22 cellular contexts compared by ENCODE assay signal in genomic region chr1:231206856-231207255, GRCh38. TPM values are rescaled to one million over a fixed set of nuclear protein-coding genes. Genes with fewer than 3 reads are reported as not detected.
DNase-seq lines count a peak whose midpoint lies in the region; ATAC-seq and TF ChIP-seq lines count a peak whose summit lies in the region.
"Had no signal": no experiment of that assay in that cellular context is flagged by ENCODE, and none has a peak within 500 bp of the region (broad histone marks: within the 10 kb centered on the region; RNA-seq: fewer than 3 reads in every experiment).

No MANE protein-coding gene starts in this region.

- H2AFZ ChIP-seq in neural progenitor cell (replicated peaks) = no peak overlapping the region

- H3K27me3 Mint-ChIP-seq in neural progenitor cell (ENCODE audit: insufficient read depth, low read depth) = peaks cover 9% of the 10 kb centered on the region
- peaks cover 0 to 9% (median 3%) of the 10 kb centered on the region in 5 donors for H3K27me3 Mint-ChIP-seq in naive thymus-derived CD8-positive, alpha-beta T cell
- H3K27me3 Mint-ChIP-seq: activated naive CD8-positive, alpha-beta T cell treated with anti-CD3 and anti-CD28 coated beads, Interleukin-2, amount 50 U/mL, for 24 hours had no signal

- no peaks in the 10 kb centered on the region for H3K36me3 Mint-ChIP-seq in neural progenitor cell
- H3K36me3 Mint-ChIP-seq in naive thymus-derived CD8-positive, alpha-beta T cell = no peaks in the 10 kb centered on the region
- H3K36me3 Mint-ChIP-seq: stimulated activated naive B cell treated with anti-CD40 and anti-IgM and Interleukin-4, amounts not matched to agents 10 μg/mL and 1 μg/mL and 100 μg/mL, for 72 hours had no signal

- POLR2A ChIA-PET in naive thymus-derived CD8-positive, alpha-beta T cell (lab: Charles Lee) = no interaction called here

- H3K36me3 ChIP-seq in neural progenitor cell = no peaks in the 10 kb centered on the region
- H3K36me3 ChIP-seq: transverse colon had no signal

- no peak for ATAC-seq in naive thymus-derived CD8-positive, alpha-beta T cell
- ATAC-seq: activated naive CD8-positive, alpha-beta T cell treated with anti-CD3 and anti-CD28 coated beads, Interleukin-2, amount 50 U/mL, for 24 hours; stimulated activated naive B cell treated with anti-CD40 and anti-IgM and Interleukin-4, amounts not matched to agents 10 μg/mL and 1 μg/mL and 100 μg/mL, for 72 hours had no signal

- H3F3A ChIP-seq in neural progenitor cell (ENCODE audit: low read depth) = no peaks in the 10 kb centered on the region

- TF ChIP-seq CTCF in NB4 (IDR thresholded peaks at IDR 0.05; ENCODE audit: low read depth, low read length) = no peak
- TF ChIP-seq CTCF in choroid plexus epithelial cell (conservative IDR thresholded peaks at IDR 0.05; ENCODE audit: low read depth, low read length) = peak; percentile 38
- TF ChIP-seq CTCF in neural progenitor cell (IDR thresholded peaks at IDR 0.05) = peak; percentile 33

- no peak overlapping the region for H3K4me3 Mint-ChIP-seq in neural progenitor cell
- no peak overlapping the region for H3K4me3 Mint-ChIP-seq in naive thymus-derived CD8-positive, alpha-beta T cell
- H3K4me3 Mint-ChIP-seq: activated naive CD8-positive, alpha-beta T cell treated with anti-CD3 and anti-CD28 coated beads, Interleukin-2, amount 50 U/mL, for 24 hours; stimulated activated naive B cell treated with anti-CD40 and anti-IgM and Interleukin-4, amounts not matched to agents 10 μg/mL and 1 μg/mL and 100 μg/mL, for 72 hours had no signal

- no peak for TF ChIP-seq POLR2A in NB4 (IDR thresholded peaks at IDR 0.05; ENCODE audit: extremely low read depth, insufficient read length)

- DNase-seq in Daoy (ENCODE audit: low read depth) (peak; percentile 32), NB4 (ENCODE audit: low read depth) (peak; percentile 17), choroid plexus epithelial cell (ENCODE audit: low read depth) (peak; percentile 33), neural progenitor cell (ENCODE audit: low spot score) (peak; percentile 47), NCI-H128 (lab: John Stamatoyannopoulos, UW; ENCODE audit: unreplicated experiment) (no peak), HK-2 (ENCODE audit: unreplicated experiment) (no peak)
- DNase-seq in naive thymus-derived CD8-positive, alpha-beta T cell = no peak
- DNase-seq: activated CD4-positive, alpha-beta T cell treated with anti-CD3 and anti-CD28 coated beads, Interleukin-2, amount 50 U/mL, for 4 hours; activated naive CD8-positive, alpha-beta T cell treated with anti-CD3 and anti-CD28 coated beads, Interleukin-2, amount 50 U/mL, for 24 hours; activated T-cell treated with anti-CD3 and anti-CD28 coated beads, Interleukin-2, amount 50 U/mL, for 48 hours; cerebellar nuclear complex; DND-41; foreskin fibroblast; KG1; NCI-H1436; NCI-H226; stimulated activated CD4-positive, alpha-beta T cell treated with anti-CD3 and anti-CD28 coated beads, Interleukin-12 subunit alpha, Interleukin-12 subunit beta, amount 100 ng/mL, for 4 hours; stimulated activated naive B cell treated with anti-CD40 and anti-IgM and Interleukin-4, amounts not matched to agents 10 μg/mL and 1 μg/mL and 100 μg/mL, for 72 hours; T1000; transverse colon had no signal

- H3K4me3 ChIP-seq in NB4 (ENCODE audit: low read depth, low read length) (no peak overlapping the region), choroid plexus epithelial cell (ENCODE audit: low read depth, low read length) (no peak overlapping the region), neural progenitor cell (no peak overlapping the region)
- H3K4me3 ChIP-seq: transverse colon had no signal

- no peaks in the 10 kb centered on the region for H3K4me1 ChIP-seq in neural progenitor cell

- no peaks in the 10 kb centered on the region for H3K9me3 Mint-ChIP-seq in neural progenitor cell
- H3K9me3 Mint-ChIP-seq in naive thymus-derived CD8-positive, alpha-beta T cell = no peaks in the 10 kb centered on the region
- H3K9me3 Mint-ChIP-seq: activated naive CD8-positive, alpha-beta T cell treated with anti-CD3 and anti-CD28 coated beads, Interleukin-2, amount 50 U/mL, for 24 hours; stimulated activated naive B cell treated with anti-CD40 and anti-IgM and Interleukin-4, amounts not matched to agents 10 μg/mL and 1 μg/mL and 100 μg/mL, for 72 hours had no signal

- peaks cover 43% of the 10 kb centered on the region for H3K27me3 ChIP-seq in neural progenitor cell

- H4K20me1 ChIP-seq in neural progenitor cell (ENCODE audit: low read depth) = no peaks in the 10 kb centered on the region

- no peak overlapping the region for H3K4me2 ChIP-seq in neural progenitor cell

- peak overlapping the region; percentile 53 for H3K27ac Mint-ChIP-seq in neural progenitor cell
- no peak overlapping the region for H3K27ac Mint-ChIP-seq in naive thymus-derived CD8-positive, alpha-beta T cell
- H3K27ac Mint-ChIP-seq: activated naive CD8-positive, alpha-beta T cell treated with anti-CD3 and anti-CD28 coated beads, Interleukin-2, amount 50 U/mL, for 24 hours; stimulated activated naive B cell treated with anti-CD40 and anti-IgM and Interleukin-4, amounts not matched to agents 10 μg/mL and 1 μg/mL and 100 μg/mL, for 72 hours had no signal

- no peaks in the 10 kb centered on the region for H3K79me2 ChIP-seq in neural progenitor cell (ENCODE audit: low read depth)

- no peaks in the 10 kb centered on the region for H3K9me3 ChIP-seq in neural progenitor cell (ENCODE audit: low read depth)
- H3K9me3 ChIP-seq: transverse colon had no signal

- H3K4me1 Mint-ChIP-seq in neural progenitor cell = peaks cover 5% of the 10 kb centered on the region
- H3K4me1 Mint-ChIP-seq in naive thymus-derived CD8-positive, alpha-beta T cell = peaks cover 8 to 18% (median 11%) of the 10 kb centered on the region in 4 donors

- no peak overlapping the region for H3K9ac ChIP-seq in neural progenitor cell

- H3K27ac ChIP-seq in neural progenitor cell = no peak overlapping the region
- H3K27ac ChIP-seq: transverse colon had no signal

RNA-seq across cellular contexts. Expression of gene GNPAT, which starts 34.2 kb away (rescaled TPM):
- 65.1 and 67.3 TPM in 2 replicates for total RNA-seq in Daoy (2014; rRNA removed; shearing (Covaris generic))
- 105 and 137 TPM in 2 replicates for total RNA-seq in neural progenitor cell (ENCODE audit: low replicate concordance)
- total RNA-seq in naive thymus-derived CD8-positive, alpha-beta T cell = 10 to 100 TPM; 34.5 to 38.6 TPM
- polyA plus RNA-seq in naive thymus-derived CD8-positive, alpha-beta T cell = 10 to 100 TPM; 23.3 to 34.7 (median 27.3) TPM

RNA-seq across cellular contexts. Expression of gene TRIM67, which starts 45.0 kb away (rescaled TPM):
- 0.17 TPM in 1 of 2 replicates, not detected in the other for total RNA-seq in Daoy (2014; rRNA removed; shearing (Covaris generic))
- not detected in 2 replicates for total RNA-seq in neural progenitor cell (ENCODE audit: low replicate concordance)
- not detected for total RNA-seq in naive thymus-derived CD8-positive, alpha-beta T cell
- polyA plus RNA-seq in naive thymus-derived CD8-positive, alpha-beta T cell = not detected
- total RNA-seq: myocyte, posterior vena cava had no signal

Comparison
In these comparisons a context has a peak if more than half of its experiments do, and no peak if none do; other contexts are left out.
1. DNase-seq: peak in Daoy (single experiment), NB4 (single experiment), choroid plexus epithelial cell (single experiment) and neural progenitor cell (single experiment); none in NCI-H128 (single experiment), naive thymus-derived CD8-positive, alpha-beta T cell (0 of 10) and HK-2 (single experiment).